Comparison of ENCODE assay signal across 19 cellular contexts in genomic region chr4:60129740-60130139, GRCh38.
"Had no signal": no experiment of that assay in that cellular context is flagged by ENCODE, and none has a peak within 500 bp of the region (broad histone marks: within the 10 kb centered on the region; RNA-seq: fewer than 3 reads in every experiment).

No MANE protein-coding gene starts in this region.

- ATAC-seq: gastroesophageal sphincter; left ventricle myocardium superior; lower lobe of right lung; naive thymus-derived CD8-positive, alpha-beta T cell; right cardiac atrium; stimulated activated effector memory CD8-positive, alpha-beta T cell treated with anti-CD3 and anti-CD28 coated beads, Interleukin-12 subunit alpha, Interleukin-12 subunit beta, amount 100 ng/mL, for 72 hours had no signal

- H3K4me3 ChIP-seq: gastroesophageal sphincter, lower lobe of right lung, prostate gland, sigmoid colon, stomach, thyroid gland had no signal

- H3K27me3 ChIP-seq: gastroesophageal sphincter, sigmoid colon, stomach, thyroid gland had no signal

- H3K9me3 ChIP-seq: gastroesophageal sphincter, lower lobe of right lung, prostate gland, sigmoid colon, stomach, thyroid gland had no signal

- H3K27ac ChIP-seq: gastroesophageal sphincter, lower lobe of right lung, prostate gland, sigmoid colon, stomach, thyroid gland had no signal

- DNase-seq: cortex of kidney; foreskin fibroblast; glutamatergic neuron; kidney glomerular epithelial cell; left ventricle myocardium superior; lower lobe of right lung; naive thymus-derived CD8-positive, alpha-beta T cell; nephron progenitor cell; nucleus accumbens; right cardiac atrium; sigmoid colon; stimulated activated CD4-positive, alpha-beta T cell treated with anti-CD3 and anti-CD28 coated beads, Interleukin-2, amount 100 ng/mL, for 24 hours; stimulated activated CD4-positive, alpha-beta T cell treated with anti-CD3 and anti-CD28 coated beads, Interleukin-4, amount 100 ng/mL, for 24 hours; stimulated activated naive CD4-positive, alpha-beta T cell treated with Interleukin-2 at 50 U/mL for 16 hours; stomach; thyroid gland had no signal

- H3K36me3 ChIP-seq: gastroesophageal sphincter, lower lobe of right lung, prostate gland, sigmoid colon, stomach, thyroid gland had no signal

- H3K4me1 ChIP-seq: gastroesophageal sphincter, lower lobe of right lung, prostate gland, sigmoid colon, stomach, thyroid gland had no signal
